ENCODE assay signal across 8 cellular contexts in the genomic region with DNA sequence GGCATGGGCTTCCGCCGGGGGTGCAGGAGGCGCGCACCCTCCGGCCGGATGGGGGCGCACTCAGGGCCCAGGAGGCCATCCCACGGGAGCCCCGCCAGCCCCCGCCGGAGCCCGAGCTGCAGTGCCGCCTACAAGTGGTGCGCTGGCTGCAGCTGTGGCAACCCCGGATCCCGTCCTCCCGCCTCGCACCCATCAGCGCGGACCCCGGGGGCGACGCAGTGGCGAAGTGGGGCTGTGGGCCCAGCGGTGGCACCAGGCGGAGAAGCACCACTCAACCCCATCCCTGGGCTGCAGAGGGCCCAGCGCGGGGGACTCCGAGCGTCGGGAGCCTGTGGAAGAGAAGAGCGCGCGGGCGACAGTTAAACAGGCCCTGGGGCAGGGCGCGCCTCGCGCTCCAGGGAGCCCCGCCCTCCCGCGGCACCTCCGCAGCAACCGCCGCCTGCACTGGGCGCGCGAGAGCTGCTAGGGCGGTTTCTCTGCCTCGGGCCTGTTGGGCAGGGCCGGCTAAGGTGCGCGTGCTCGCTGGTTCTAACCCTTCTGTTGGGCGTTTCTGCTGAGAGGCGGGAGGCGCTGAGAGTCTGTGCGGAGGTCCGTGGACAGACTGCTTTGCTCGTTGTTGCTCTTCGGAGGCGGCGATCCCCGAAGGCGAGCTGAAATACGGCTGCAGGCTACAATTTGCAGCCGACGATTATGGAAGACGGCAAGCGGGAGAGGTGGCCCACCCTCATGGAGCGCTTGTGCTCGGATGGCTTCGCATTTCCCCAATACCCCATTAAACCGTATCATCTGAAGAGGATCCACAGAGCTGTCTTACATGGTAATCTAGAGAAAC. TPM values are rescaled to one million over a fixed set of nuclear protein-coding genes. Genes with fewer than 3 reads are reported as not detected.
DNase-seq lines count a peak whose midpoint lies in the region; ATAC-seq and TF ChIP-seq lines count a peak whose summit lies in the region.
"Not testable (repeated sequence)": the region's sequence is repeated elsewhere in the genome, so short reads cannot be mapped to it uniquely, and the experiment has no call there.

A gene (plus strand): TSS at position 104 of the 832 bp plus-strand sequence. CDS start 587 bp downstream, at position 691.

- ATAC-seq in GM18508 (IDR thresholded peaks at IDR 0.05; ENCODE audit: insufficient read depth, unreplicated experiment) (peak; percentile 62), HG02642 (IDR thresholded peaks at IDR 0.05; ENCODE audit: poor library complexity, unreplicated experiment) (peak; percentile 95)

- H3K4me3 ChIP-seq in dorsolateral prefrontal cortex (peak within 1 kb of the TSS; percentile 52 to 90 (median 79)), skin epidermis (peak within 1 kb of the TSS; percentile 45 to 76 (median 52)), vagina (peak within 1 kb of the TSS; percentile 70 to 85)

- not testable (repeated sequence) for H3K9me3 ChIP-seq in vagina

- intact Hi-C loops in dorsolateral prefrontal cortex (cut with DNase I): loop anchor here (5.0 kb wide), 4 partner anchors 151 to 476 kb away; a partner anchor contains a TSS
- intact Hi-C loops in vagina (cut with DNase I): not testable (repeated sequence)

- TF ChIP-seq CTCF in dorsolateral prefrontal cortex (IDR thresholded peaks at IDR 0.05 in 54 of 56, conservative IDR thresholded peaks at IDR 0.05 in 2 of 56; ENCODE audit: low read depth in 1 of 56, partially characterized antibody in 56 of 56) (peak in 44 of 56 donors; percentile 20 to 68 (median 45)), vagina (IDR thresholded peaks at IDR 0.05) (peak in 1 of 3 experiments; percentile 53)

- H3K27me3 ChIP-seq in dorsolateral prefrontal cortex; layer of hippocampus (ENCODE audit: control insufficient read depth, insufficient read depth, low read length); vagina: not testable (repeated sequence)

- TF ChIP-seq POLR2A in vagina (IDR thresholded peaks at IDR 0.05): not testable (repeated sequence)

- DNase-seq in M059J (ENCODE audit: low read depth) (peak; percentile 76), dorsolateral prefrontal cortex (peak; percentile 78 to 92 (median 85)), vagina (ENCODE audit: extremely low spot score in 2 of 2) (peak in 1 of 2 donors; percentile 85)
- peak; percentile 55 to 82 (median 79) for DNase-seq in activated CD8-positive, alpha-beta memory T cell treated with anti-CD3 and anti-CD28 coated beads for 48 hours (ENCODE audit: low read depth in 2 of 3, low spot score in 2 of 3)

- H3K4me1 ChIP-seq in vagina: not testable (repeated sequence)

- H3K36me3 ChIP-seq in vagina: not testable (repeated sequence)

- H3K27ac ChIP-seq in dorsolateral prefrontal cortex (peak within 1 kb of the TSS; percentile 81 to 99 (median 98)), layer of hippocampus (ENCODE audit: low read depth, low read length) (peak within 1 kb of the TSS; percentile 92), skin epidermis (peak within 1 kb of the TSS; percentile 71 to 97 (median 91)), vagina (peak within 1 kb of the TSS; percentile 94)

RNA-seq across cellular contexts. Expression of the gene that starts here (rescaled TPM):
- total RNA-seq in M059J (2014; rRNA removed; shearing (Covaris generic)): 3.0 and 7.5 TPM in 2 replicates
- total RNA-seq in dorsolateral prefrontal cortex (100 to 1,000 TPM in 79 of 120 experiments, 10 to 100 TPM in 41; 75.9 to 142 (median 107) TPM), vagina (33.4 TPM)
